8 cellular contexts compared by ENCODE assay signal in the genomic region with DNA sequence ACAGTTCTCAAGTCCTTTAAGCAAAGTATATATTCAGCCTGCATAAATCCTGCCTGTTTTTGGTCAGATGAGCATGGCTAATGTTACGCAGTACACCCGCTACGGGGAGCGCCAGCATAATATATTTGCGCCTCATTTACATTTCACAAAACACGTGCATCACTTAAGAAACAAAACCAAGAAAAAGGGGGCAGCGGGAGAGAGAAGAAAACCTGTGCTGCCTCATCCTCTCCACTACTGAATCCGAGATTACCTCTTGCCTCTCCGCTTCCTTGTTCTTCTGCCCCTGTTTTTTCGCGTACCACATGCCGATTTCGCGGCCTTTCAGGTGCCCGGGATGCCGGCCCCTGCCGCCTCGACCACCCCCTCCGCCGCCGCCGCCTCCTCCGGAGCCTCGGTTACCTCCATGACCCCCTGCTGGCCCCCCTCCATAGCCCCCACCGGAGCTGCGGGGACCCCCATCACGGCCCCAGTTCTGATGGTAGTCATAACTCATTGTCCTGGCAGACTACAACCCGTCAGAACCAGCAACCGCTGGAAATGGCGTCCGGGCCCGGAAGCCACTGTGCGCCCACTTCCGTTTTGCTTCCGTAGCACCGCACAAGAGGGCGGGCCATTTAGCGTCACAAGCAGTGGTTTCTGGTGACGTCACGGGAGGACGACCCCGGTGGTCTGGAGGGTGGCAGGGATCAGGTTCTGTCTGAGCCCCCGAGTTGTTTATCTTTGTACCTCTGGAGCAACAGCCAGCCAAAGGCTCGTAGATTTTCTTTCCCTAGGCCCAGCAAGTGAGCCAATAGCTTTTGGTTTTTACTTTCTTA. TPM values are rescaled to one million over a fixed set of nuclear protein-coding genes. Genes with fewer than 3 reads are reported as not detected.
DNase-seq lines count a peak whose midpoint lies in the region; ATAC-seq and TF ChIP-seq lines count a peak whose summit lies in the region.

A gene with protein sequence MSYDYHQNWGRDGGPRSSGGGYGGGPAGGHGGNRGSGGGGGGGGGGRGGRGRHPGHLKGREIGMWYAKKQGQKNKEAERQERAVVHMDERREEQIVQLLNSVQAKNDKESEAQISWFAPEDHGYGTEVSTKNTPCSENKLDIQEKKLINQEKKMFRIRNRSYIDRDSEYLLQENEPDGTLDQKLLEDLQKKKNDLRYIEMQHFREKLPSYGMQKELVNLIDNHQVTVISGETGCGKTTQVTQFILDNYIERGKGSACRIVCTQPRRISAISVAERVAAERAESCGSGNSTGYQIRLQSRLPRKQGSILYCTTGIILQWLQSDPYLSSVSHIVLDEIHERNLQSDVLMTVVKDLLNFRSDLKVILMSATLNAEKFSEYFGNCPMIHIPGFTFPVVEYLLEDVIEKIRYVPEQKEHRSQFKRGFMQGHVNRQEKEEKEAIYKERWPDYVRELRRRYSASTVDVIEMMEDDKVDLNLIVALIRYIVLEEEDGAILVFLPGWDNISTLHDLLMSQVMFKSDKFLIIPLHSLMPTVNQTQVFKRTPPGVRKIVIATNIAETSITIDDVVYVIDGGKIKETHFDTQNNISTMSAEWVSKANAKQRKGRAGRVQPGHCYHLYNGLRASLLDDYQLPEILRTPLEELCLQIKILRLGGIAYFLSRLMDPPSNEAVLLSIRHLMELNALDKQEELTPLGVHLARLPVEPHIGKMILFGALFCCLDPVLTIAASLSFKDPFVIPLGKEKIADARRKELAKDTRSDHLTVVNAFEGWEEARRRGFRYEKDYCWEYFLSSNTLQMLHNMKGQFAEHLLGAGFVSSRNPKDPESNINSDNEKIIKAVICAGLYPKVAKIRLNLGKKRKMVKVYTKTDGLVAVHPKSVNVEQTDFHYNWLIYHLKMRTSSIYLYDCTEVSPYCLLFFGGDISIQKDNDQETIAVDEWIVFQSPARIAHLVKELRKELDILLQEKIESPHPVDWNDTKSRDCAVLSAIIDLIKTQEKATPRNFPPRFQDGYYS (minus strand): TSS at position 567 of the 818 bp plus-strand sequence. CDS start 71 bp downstream, at position 496.

- peak; percentile 92 for ATAC-seq in HG03439 (IDR thresholded peaks at IDR 0.05; ENCODE audit: unreplicated experiment)

- no peaks in the 10 kb centered on the region for H3K27me3 Mint-ChIP-seq in chondrocyte (ENCODE audit: low read depth)

- peak; percentile 93 for TF ChIP-seq POLR2A in GM19193 (IDR thresholded peaks at IDR 0.05; ENCODE audit: extremely low read depth, insufficient read depth, insufficient read length)

- peak; percentile 44 for TF ChIP-seq CTCF in chondrocyte (IDR thresholded peaks at IDR 0.05)

- H3K4me3 Mint-ChIP-seq in chondrocyte (ENCODE audit: unreplicated experiment), result peak within 1 kb of the TSS; percentile 88

- peak within 1 kb of the TSS; percentile 98 for H3K27ac Mint-ChIP-seq in chondrocyte (ENCODE audit: unreplicated experiment)

- H3K4me1 Mint-ChIP-seq in chondrocyte (ENCODE audit: low read depth), result peaks cover 30% of the 10 kb centered on the region

- peak; percentile 79 to 80 for DNase-seq in AML-193 (lab: John Stamatoyannopoulos, UW)
- peak; percentile 83 for DNase-seq in NCI-H510A (lab: John Stamatoyannopoulos, UW)
- peak; percentile 72 to 80 for DNase-seq in activated CD4-positive, alpha-beta T cell treated with anti-CD3 and anti-CD28 coated beads for 24 hours (ENCODE audit: low read depth in 2 of 2)
- peak; percentile 92 for DNase-seq in chondrocyte (ENCODE audit: low spot score)
- DNase-seq in kidney glomerular epithelial cell (lab: John Stamatoyannopoulos, UW), result peak; percentile 82
- peak; percentile 60 to 74 for DNase-seq in stimulated activated CD4-positive, alpha-beta T cell treated with anti-CD3 and anti-CD28 coated beads, Interleukin-1b, Interleukin-23, amount 100 ng/mL, for 1 hour (ENCODE audit: low read depth in 2 of 2)

- H3K36me3 Mint-ChIP-seq in chondrocyte (ENCODE audit: low read depth), result peaks cover 2% of the 10 kb centered on the region

- H3K9me3 Mint-ChIP-seq in chondrocyte (ENCODE audit: low read depth), result no peaks in the 10 kb centered on the region

RNA-seq across cellular contexts. Expression of the gene that starts here (rescaled TPM):
- total RNA-seq in chondrocyte, result 48.4 to 71.9 TPM (median 48.7 TPM) in 3 replicates

Comparison
In these comparisons a context has a peak if more than half of its experiments do, and no peak if none do; other contexts are left out.
1. Peak in every context shown above with its lines: DNase-seq and ATAC-seq.